10 cellular contexts compared by ENCODE assay signal in genomic region chr11:73342633-73343032, GRCh38. TPM values are rescaled to one million over a fixed set of nuclear protein-coding genes. Genes with fewer than 3 reads are reported as not detected.
DNase-seq lines count a peak whose midpoint lies in the region; ATAC-seq and TF ChIP-seq lines count a peak whose summit lies in the region.
"Had no signal": no experiment of that assay in that cellular context is flagged by ENCODE, and none has a peak within 500 bp of the region (broad histone marks: within the 10 kb centered on the region; RNA-seq: fewer than 3 reads in every experiment).

No MANE protein-coding gene starts in this region.

- intact Hi-C loops in body of pancreas (cut with DNase I) = no loop called here

- H3K27me3 ChIP-seq in HUES48 (ENCODE audit: control insufficient read depth, insufficient read depth, low read length) (peaks cover 24% of the 10 kb centered on the region), body of pancreas (no peaks in the 10 kb centered on the region), iPS-15b (ENCODE audit: control insufficient read depth, insufficient read depth, low read length) (peaks cover 25% of the 10 kb centered on the region)

- peak in 1 of 4 donors; percentile 35 for DNase-seq in body of pancreas
- no peak for DNase-seq in retinal pigment epithelial cell (ENCODE audit: low read depth)
- no peak for DNase-seq in NCI-H128 (lab: John Stamatoyannopoulos, UW; ENCODE audit: unreplicated experiment)
- DNase-seq in hepatic stellate cell (ENCODE audit: low spot score) = no peak
- DNase-seq: activated naive CD4-positive, alpha-beta T cell treated with anti-CD3 and anti-CD28 coated beads, Interleukin-2, amount 50 U/mL, for 16 hours; NCI-H1048 had no signal

- TF ChIP-seq POLR2A in body of pancreas (IDR thresholded peaks at IDR 0.05) = no peak

- ATAC-seq in body of pancreas = peak; percentile 41
- ATAC-seq in GM18907 (IDR thresholded peaks at IDR 0.05; ENCODE audit: unreplicated experiment) = no peak
- no peak for ATAC-seq in HG03045 (IDR thresholded peaks at IDR 0.05; ENCODE audit: unreplicated experiment)

- 0 to 14% methylated on average over 1 to 50 of the region's 54 CpGs for WGBS in body of pancreas, 2 donors

- peak overlapping the region; percentile 41 for H3K4me3 ChIP-seq in HUES48 (ENCODE audit: low read depth, low read length)
- H3K4me3 ChIP-seq in body of pancreas = no peak overlapping the region
- peak overlapping the region; percentile 47 for H3K4me3 ChIP-seq in iPS-15b (ENCODE audit: low read depth, low read length)
- H3K4me3 ChIP-seq in retinal pigment epithelial cell (ENCODE audit: low read length) = peak overlapping the region; percentile 37

- no peak overlapping the region for H3K27ac ChIP-seq in HUES48 (ENCODE audit: low read depth, low read length)
- H3K27ac ChIP-seq in body of pancreas = no peak overlapping the region

- H3K9ac ChIP-seq in HUES48 (ENCODE audit: low read depth, low read length) (no peak overlapping the region), iPS-15b (ENCODE audit: low read depth, low read length) (no peak overlapping the region)

- H3K36me3 ChIP-seq in HUES48 (ENCODE audit: control insufficient read depth, insufficient read depth, low read length) (no peaks in the 10 kb centered on the region), body of pancreas (replicated peaks in 1 of 2; ENCODE audit: insufficient read depth in 1 of 2, low read depth in 2 of 2) (no peaks in the 10 kb centered on the region), iPS-15b (ENCODE audit: control insufficient read depth, insufficient read depth, low read length) (no peaks in the 10 kb centered on the region)

- no peak for TF ChIP-seq CTCF in body of pancreas (IDR thresholded peaks at IDR 0.05)
- TF ChIP-seq CTCF in retinal pigment epithelial cell (conservative IDR thresholded peaks at IDR 0.05; ENCODE audit: low read depth, low read length) = no peak

- H3K4me1 ChIP-seq in HUES48 (ENCODE audit: control insufficient read depth, insufficient read depth, low read length) (peaks cover 10% of the 10 kb centered on the region; the same call in 1 of the 2 replicates), body of pancreas (peaks cover 15% of the 10 kb centered on the region), iPS-15b (ENCODE audit: control insufficient read depth, insufficient read depth, low read length) (peaks cover 4% of the 10 kb centered on the region)

- H3K9me3 ChIP-seq in HUES48 (ENCODE audit: control insufficient read depth, insufficient read depth, low read length) (no peaks in the 10 kb centered on the region), body of pancreas (no peaks in the 10 kb centered on the region), iPS-15b (ENCODE audit: control insufficient read depth, insufficient read depth, low read length) (no peaks in the 10 kb centered on the region)

RNA-seq across cellular contexts. Expression of gene RELT, which starts 33.6 kb away (rescaled TPM):
- total RNA-seq in body of pancreas = under 1 TPM; 0.33 to 0.52 TPM

RNA-seq across cellular contexts. Expression of gene ARHGEF17, which starts 34.6 kb away (rescaled TPM):
- 10 to 100 TPM; 19.2 to 28.0 TPM for total RNA-seq in body of pancreas

Comparison
In these comparisons a context has a peak if more than half of its experiments do, and no peak if none do; other contexts are left out.
1. H3K4me3 ChIP-seq: peak in HUES48 (single experiment), iPS-15b (single experiment) and retinal pigment epithelial cell (single experiment); none in body of pancreas (0 of 2).